1 cellular context compared by ENCODE assay signal in the genomic region with DNA sequence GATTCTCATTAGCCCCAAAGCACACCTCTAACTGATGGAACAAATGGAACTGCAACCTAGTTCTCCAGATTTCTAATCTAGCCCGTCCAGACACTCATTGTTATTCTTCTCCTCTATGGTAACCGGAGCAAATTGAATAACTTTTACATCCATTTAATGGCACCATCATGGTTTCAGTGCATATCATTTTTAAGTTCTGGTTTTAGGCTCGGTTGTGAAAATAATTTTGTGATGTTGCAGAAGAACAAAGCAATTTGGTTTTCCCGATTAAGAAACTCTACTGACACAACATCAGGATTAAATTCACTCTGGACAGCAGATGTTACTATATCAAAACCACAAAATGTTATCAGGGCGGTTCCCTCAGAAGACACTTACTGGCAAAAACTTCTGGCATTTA.
TF ChIP-seq lines count a peak whose summit lies in the region.

No MANE protein-coding gene starts in this region.

TF ChIP-seq in K562, 482 proteins besides CTCF, POLR2A, EP300 and RAD21 (continued from another document and continues in another):
- TF ChIP-seq, protein P1, sequence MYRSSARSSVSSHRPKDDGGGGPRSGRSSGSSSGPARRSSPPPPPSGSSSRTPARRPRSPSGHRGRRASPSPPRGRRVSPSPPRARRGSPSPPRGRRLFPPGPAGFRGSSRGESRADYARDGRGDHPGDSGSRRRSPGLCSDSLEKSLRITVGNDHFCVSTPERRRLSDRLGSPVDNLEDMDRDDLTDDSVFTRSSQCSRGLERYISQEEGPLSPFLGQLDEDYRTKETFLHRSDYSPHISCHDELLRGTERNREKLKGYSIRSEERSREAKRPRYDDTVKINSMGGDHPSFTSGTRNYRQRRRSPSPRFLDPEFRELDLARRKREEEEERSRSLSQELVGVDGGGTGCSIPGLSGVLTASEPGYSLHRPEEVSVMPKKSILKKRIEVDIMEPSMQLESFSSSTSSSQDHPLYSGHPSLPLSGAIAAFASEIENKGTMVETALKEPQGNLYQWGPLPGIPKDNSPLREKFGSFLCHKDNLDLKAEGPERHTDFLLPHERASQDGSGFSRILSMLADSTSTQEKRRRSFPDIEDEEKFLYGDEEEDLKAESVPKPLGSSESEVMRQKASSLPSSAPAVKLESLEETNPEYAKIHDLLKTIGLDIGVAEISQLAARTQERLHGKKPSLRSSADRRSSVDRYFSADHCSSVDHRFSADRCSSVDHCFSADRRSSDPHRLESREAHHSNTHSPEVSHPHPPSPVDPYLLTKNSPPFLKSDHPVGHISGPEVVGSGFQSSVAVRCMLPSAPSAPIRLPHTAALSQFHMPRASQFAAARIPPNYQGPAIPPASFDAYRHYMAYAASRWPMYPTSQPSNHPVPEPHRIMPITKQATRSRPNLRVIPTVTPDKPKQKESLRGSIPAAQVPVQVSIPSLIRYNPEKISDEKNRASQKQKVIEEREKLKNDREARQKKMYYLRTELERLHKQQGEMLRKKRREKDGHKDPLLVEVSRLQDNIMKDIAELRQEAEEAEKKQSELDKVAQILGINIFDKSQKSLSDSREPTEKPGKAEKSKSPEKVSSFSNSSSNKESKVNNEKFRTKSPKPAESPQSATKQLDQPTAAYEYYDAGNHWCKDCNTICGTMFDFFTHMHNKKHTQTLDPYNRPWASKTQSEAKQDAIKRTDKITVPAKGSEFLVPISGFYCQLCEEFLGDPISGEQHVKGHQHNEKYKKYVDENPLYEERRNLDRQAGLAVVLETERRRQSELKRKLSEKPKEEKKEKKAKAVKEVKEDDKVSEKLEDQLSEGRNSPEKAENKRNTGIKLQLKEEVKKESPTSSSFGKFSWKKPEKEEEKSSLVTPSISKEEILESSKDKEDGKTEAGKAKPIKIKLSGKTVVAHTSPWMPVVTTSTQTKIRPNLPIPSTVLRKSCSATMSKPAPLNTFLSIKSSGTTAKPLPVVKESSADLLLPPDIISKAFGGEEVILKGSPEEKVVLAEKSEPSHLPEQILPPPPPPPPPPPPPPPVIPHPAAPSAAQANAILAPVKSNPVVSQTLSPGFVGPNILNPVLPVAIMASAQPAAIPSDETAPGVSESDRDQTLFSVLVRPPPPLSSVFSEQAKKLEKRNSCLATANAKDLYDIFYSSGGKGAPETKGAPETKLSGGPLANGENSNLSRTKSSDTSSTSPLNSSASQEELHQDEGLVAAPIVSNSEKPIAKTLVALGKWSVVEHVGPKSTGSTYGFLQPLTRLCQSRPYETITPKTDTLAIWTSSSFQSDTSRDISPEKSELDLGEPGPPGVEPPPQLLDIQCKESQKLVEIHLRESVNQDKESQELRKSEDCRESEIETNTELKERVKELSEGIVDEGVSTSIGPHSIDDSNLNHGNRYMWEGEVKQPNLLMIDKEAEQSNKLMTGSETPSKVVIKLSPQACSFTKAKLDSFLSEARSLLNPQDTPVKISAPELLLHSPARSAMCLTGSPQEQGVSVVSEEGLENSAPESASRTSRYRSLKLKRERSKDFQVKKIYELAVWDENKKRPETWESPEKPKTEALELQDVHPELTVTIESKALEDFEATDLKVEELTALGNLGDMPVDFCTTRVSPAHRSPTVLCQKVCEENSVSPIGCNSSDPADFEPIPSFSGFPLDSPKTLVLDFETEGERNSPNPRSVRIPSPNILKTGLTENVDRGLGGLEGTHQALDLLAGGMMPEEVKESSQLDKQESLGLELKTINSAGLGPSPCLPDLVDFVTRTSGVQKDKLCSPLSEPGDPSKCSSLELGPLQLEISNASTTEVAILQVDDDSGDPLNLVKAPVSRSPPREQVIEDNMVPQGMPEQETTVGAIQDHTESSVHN (IDR thresholded peaks at IDR 0.05; ENCODE audit: borderline replicate concordance in 1 of 2, low read depth in 1 of 2), result no peak
- TF ChIP-seq ZFP30 (CRISPR knock-in tag; IDR thresholded peaks at IDR 0.05; ENCODE audit: borderline replicate concordance), result no peak
- peak; percentile 67; the same call in 1 of the 2 replicates for TF ChIP-seq ZEB2 (IDR thresholded peaks at IDR 0.05)
- no peak for TF ChIP-seq PHF21A (IDR thresholded peaks at IDR 0.05; ENCODE audit: borderline replicate concordance, low read depth)
- TF ChIP-seq, protein P2, sequence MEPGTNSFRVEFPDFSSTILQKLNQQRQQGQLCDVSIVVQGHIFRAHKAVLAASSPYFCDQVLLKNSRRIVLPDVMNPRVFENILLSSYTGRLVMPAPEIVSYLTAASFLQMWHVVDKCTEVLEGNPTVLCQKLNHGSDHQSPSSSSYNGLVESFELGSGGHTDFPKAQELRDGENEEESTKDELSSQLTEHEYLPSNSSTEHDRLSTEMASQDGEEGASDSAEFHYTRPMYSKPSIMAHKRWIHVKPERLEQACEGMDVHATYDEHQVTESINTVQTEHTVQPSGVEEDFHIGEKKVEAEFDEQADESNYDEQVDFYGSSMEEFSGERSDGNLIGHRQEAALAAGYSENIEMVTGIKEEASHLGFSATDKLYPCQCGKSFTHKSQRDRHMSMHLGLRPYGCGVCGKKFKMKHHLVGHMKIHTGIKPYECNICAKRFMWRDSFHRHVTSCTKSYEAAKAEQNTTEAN (CRISPR knock-in tag; IDR thresholded peaks at IDR 0.05), result no peak
- no peak for TF ChIP-seq POU5F1 (IDR thresholded peaks at IDR 0.05; ENCODE audit: borderline replicate concordance, low read depth, low read length, partially characterized antibody)
- TF ChIP-seq CCAR2 (IDR thresholded peaks at IDR 0.05; ENCODE audit: low read depth, low read length), result no peak
- TF ChIP-seq, protein P3, sequence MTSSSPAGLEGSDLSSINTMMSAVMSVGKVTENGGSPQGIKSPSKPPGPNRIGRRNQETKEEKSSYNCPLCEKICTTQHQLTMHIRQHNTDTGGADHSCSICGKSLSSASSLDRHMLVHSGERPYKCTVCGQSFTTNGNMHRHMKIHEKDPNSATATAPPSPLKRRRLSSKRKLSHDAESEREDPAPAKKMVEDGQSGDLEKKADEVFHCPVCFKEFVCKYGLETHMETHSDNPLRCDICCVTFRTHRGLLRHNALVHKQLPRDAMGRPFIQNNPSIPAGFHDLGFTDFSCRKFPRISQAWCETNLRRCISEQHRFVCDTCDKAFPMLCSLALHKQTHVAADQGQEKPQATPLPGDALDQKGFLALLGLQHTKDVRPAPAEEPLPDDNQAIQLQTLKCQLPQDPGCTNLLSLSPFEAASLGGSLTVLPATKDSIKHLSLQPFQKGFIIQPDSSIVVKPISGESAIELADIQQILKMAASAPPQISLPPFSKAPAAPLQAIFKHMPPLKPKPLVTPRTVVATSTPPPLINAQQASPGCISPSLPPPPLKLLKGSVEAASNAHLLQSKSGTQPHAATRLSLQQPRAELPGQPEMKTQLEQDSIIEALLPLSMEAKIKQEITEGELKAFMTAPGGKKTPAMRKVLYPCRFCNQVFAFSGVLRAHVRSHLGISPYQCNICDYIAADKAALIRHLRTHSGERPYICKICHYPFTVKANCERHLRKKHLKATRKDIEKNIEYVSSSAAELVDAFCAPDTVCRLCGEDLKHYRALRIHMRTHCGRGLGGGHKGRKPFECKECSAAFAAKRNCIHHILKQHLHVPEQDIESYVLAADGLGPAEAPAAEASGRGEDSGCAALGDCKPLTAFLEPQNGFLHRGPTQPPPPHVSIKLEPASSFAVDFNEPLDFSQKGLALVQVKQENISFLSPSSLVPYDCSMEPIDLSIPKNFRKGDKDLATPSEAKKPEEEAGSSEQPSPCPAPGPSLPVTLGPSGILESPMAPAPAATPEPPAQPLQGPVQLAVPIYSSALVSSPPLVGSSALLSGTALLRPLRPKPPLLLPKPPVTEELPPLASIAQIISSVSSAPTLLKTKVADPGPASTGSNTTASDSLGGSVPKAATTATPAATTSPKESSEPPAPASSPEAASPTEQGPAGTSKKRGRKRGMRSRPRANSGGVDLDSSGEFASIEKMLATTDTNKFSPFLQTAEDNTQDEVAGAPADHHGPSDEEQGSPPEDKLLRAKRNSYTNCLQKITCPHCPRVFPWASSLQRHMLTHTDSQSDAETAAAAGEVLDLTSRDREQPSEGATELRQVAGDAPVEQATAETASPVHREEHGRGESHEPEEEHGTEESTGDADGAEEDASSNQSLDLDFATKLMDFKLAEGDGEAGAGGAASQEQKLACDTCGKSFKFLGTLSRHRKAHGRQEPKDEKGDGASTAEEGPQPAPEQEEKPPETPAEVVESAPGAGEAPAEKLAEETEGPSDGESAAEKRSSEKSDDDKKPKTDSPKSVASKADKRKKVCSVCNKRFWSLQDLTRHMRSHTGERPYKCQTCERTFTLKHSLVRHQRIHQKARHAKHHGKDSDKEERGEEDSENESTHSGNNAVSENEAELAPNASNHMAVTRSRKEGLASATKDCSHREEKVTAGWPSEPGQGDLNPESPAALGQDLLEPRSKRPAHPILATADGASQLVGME (CRISPR knock-in tag; IDR thresholded peaks at IDR 0.05), result no peak
- TF ChIP-seq BCL6 (CRISPR knock-in tag; IDR thresholded peaks at IDR 0.05), result no peak
- TF ChIP-seq ZNF57 (CRISPR knock-in tag; IDR thresholded peaks at IDR 0.05), result no peak
- TF ChIP-seq, protein P4, sequence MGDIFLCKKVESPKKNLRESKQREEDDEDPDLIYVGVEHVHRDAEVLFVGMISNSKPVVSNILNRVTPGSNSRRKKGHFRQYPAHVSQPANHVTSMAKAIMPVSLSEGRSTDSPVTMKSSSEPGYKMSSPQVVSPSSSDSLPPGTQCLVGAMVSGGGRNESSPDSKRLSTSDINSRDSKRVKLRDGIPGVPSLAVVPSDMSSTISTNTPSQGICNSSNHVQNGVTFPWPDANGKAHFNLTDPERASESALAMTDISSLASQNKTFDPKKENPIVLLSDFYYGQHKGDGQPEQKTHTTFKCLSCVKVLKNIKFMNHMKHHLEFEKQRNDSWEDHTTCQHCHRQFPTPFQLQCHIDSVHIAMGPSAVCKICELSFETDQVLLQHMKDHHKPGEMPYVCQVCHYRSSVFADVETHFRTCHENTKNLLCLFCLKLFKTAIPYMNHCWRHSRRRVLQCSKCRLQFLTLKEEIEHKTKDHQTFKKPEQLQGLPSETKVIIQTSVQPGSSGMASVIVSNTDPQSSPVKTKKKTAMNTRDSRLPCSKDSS (IDR thresholded peaks at IDR 0.05; ENCODE audit: low read depth, partially characterized antibody), result no peak
- TF ChIP-seq, protein P5, sequence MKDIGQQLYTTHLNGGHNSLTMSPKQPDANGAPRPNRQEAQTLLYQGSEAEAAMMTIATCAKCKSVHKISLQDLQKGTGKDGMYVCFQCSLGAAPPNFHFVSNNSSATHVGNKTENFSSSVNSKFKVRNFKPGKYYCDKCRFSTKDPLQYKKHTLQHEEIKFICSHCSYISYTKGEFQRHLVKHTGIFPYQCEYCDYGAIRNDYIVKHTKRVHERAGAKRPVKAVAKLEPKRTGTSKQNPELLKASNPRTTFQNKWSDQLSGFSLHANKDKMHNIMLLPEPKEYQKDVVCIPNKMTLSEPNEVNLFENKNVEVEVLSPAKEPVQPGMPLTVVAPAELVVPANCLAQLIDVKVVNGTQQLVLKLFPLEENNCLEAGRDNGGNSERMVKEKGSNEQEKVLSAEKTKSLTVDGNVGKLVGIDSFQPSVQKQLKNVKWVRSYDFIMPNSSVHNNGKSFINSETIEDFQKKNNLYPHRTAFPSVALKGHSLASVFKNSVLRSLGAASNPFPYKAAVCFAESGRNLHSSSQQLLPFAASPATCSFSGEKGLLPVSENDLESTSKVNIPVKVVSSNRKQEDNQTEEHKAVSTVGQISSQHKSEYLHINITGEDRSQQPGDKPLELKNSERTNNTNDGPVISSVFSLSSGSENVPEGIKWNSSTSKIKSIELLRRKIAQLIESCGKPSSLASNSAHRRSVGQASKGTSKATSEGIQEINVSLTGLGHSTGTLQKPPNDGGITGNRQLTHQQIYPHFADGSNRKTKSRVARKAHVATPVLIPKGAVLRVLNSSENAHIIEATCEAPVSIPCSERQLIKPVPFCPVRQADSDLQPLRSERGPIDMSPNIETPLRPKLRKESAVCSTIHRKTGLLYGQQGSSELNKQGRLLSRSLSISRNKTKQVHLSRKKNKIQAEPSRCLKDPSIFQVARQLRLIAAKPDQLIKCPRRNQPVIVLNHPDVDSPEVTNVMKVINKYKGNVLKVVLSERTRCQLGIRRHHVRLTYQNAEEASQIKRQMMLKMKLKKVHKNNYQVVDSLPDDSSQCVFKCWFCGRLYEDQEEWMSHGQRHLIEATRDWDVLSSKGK (CRISPR knock-in tag; IDR thresholded peaks at IDR 0.05), result no peak
- no peak for TF ChIP-seq PHB (CRISPR knock-in tag; IDR thresholded peaks at IDR 0.05)
- TF ChIP-seq KDM5B (IDR thresholded peaks at IDR 0.05; ENCODE audit: insufficient replicate concordance, low read depth, low read length), result no peak
- TF ChIP-seq, protein P6, sequence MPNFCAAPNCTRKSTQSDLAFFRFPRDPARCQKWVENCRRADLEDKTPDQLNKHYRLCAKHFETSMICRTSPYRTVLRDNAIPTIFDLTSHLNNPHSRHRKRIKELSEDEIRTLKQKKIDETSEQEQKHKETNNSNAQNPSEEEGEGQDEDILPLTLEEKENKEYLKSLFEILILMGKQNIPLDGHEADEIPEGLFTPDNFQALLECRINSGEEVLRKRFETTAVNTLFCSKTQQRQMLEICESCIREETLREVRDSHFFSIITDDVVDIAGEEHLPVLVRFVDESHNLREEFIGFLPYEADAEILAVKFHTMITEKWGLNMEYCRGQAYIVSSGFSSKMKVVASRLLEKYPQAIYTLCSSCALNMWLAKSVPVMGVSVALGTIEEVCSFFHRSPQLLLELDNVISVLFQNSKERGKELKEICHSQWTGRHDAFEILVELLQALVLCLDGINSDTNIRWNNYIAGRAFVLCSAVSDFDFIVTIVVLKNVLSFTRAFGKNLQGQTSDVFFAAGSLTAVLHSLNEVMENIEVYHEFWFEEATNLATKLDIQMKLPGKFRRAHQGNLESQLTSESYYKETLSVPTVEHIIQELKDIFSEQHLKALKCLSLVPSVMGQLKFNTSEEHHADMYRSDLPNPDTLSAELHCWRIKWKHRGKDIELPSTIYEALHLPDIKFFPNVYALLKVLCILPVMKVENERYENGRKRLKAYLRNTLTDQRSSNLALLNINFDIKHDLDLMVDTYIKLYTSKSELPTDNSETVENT (CRISPR knock-in tag; IDR thresholded peaks at IDR 0.05), result no peak
- 0 out of 2 replicates have a peak, but pooled peaks have one; percentile 34 for TF ChIP-seq PYGO2 (tag; IDR thresholded peaks at IDR 0.05)
- TF ChIP-seq, protein P7, sequence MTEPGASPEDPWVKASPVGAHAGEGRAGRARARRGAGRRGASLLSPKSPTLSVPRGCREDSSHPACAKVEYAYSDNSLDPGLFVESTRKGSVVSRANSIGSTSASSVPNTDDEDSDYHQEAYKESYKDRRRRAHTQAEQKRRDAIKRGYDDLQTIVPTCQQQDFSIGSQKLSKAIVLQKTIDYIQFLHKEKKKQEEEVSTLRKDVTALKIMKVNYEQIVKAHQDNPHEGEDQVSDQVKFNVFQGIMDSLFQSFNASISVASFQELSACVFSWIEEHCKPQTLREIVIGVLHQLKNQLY (CRISPR knock-in tag; conservative IDR thresholded peaks at IDR 0.05), result no peak
- TF ChIP-seq TAF9B (IDR thresholded peaks at IDR 0.05; ENCODE audit: partially characterized antibody), result no peak
- TF ChIP-seq PHTF2 (CRISPR knock-in tag; IDR thresholded peaks at IDR 0.05), result no peak
- no peak for TF ChIP-seq ZKSCAN8 (CRISPR knock-in tag; IDR thresholded peaks at IDR 0.05)
- TF ChIP-seq LCOR (CRISPR knock-in tag; IDR thresholded peaks at IDR 0.05), result 0 out of 2 replicates have a peak, but pooled peaks have one; percentile 45
- no peak for TF ChIP-seq SLC30A9 (CRISPR knock-in tag; IDR thresholded peaks at IDR 0.05)
- no peak for TF ChIP-seq TRIM28 (IDR thresholded peaks at IDR 0.05)
- TF ChIP-seq, protein P8, sequence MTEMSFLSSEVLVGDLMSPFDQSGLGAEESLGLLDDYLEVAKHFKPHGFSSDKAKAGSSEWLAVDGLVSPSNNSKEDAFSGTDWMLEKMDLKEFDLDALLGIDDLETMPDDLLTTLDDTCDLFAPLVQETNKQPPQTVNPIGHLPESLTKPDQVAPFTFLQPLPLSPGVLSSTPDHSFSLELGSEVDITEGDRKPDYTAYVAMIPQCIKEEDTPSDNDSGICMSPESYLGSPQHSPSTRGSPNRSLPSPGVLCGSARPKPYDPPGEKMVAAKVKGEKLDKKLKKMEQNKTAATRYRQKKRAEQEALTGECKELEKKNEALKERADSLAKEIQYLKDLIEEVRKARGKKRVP (CRISPR knock-in tag; IDR thresholded peaks at IDR 0.05), result no peak
